In the genomic region with DNA sequence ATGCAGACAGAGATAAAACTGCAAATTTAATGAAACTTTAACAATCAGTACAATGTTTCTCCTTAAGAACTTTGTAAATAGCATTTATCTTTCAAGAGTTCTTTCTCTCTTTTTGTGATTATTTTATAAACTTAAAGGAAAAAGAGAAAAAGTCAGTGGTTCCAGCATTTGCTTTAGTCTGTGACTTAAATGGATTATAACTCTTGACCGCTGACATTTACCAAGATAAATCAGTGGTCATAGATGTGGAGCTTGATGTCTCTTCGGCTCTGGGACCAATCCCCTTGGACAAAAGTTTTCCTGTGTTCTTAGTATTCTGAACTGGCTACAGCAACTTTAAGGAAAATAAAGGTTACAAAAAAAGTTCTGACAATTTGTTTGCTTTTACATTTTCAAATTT, we compare ENCODE assay signal across 18 cellular contexts.
"Had no signal": no experiment of that assay in that cellular context is flagged by ENCODE, and none has a peak within 500 bp of the region (broad histone marks: within the 10 kb centered on the region; RNA-seq: fewer than 3 reads in every experiment).

No MANE protein-coding gene starts in this region.

- DNase-seq: cortex of kidney; effector CD8-positive, alpha-beta T cell; heart left ventricle; hippocampal formation; left colon; left ventricle myocardium superior; mesendoderm; naive B cell; posterior cingulate gyrus; spleen; stimulated activated CD4-positive, alpha-beta T cell treated with anti-CD3 and anti-CD28 coated beads, Interleukin-2, amount 100 ng/mL, for 24 hours; stimulated activated naive CD4-positive, alpha-beta T cell; stomach; transverse colon had no signal

- H3K27me3 ChIP-seq: dorsolateral prefrontal cortex, heart left ventricle, spleen, transverse colon had no signal

- H3K4me3 Mint-ChIP-seq: naive B cell, nephron had no signal

- H3K36me3 ChIP-seq: heart left ventricle, neutrophil, spleen, stomach, thoracic aorta, transverse colon had no signal

- H3K9me3 Mint-ChIP-seq: naive B cell, nephron had no signal

- H3K36me3 Mint-ChIP-seq: naive B cell had no signal

- H3K27ac Mint-ChIP-seq: naive B cell, nephron had no signal

- H3K9me3 ChIP-seq: heart left ventricle, neutrophil, spleen, stomach, thoracic aorta, transverse colon had no signal

- H3K27ac ChIP-seq: heart left ventricle, neutrophil, spleen, stomach, thoracic aorta, transverse colon had no signal

- H3K4me3 ChIP-seq: dorsolateral prefrontal cortex, heart left ventricle, spleen, stomach, thoracic aorta, transverse colon had no signal
